ENCODE assay signal across 8 cellular contexts in genomic region chr15:74598126-74598842, GRCh38. TPM values are rescaled to one million over a fixed set of nuclear protein-coding genes. Genes with fewer than 3 reads are reported as not detected.
DNase-seq lines count a peak whose midpoint lies in the region; ATAC-seq and TF ChIP-seq lines count a peak whose summit lies in the region.

No MANE protein-coding gene starts in this region.

- CTCF ChIA-PET in OCI-LY7 (lab: Charles Lee; ENCODE audit: unreplicated experiment): interaction anchor here (0.5 to 1.4 kb wide), 2 partner anchors 16 to 30 kb away, joined by 3 to 4 read pairs; no protein-coding TSS in a partner anchor

- H3K4me1 ChIP-seq in OCI-LY7 (ENCODE audit: insufficient read depth, low read length, poor library complexity, severe bottlenecking) (peaks cover 12% of the 10 kb centered on the region), esophagus (ENCODE audit: control insufficient read depth in 2 of 2, insufficient read depth in 2 of 2, low read length in 1 of 2) (peaks cover 4 to 11% of the 10 kb centered on the region in 2 donors), mucosa of stomach (ENCODE audit: control insufficient read depth, insufficient read depth, low read length) (peaks cover 11% of the 10 kb centered on the region)

- peak; percentile 89 for DNase-seq in OCI-LY7 (ENCODE audit: low spot score)
- DNase-seq in activated T-cell treated with anti-CD3 and anti-CD28 coated beads, Interleukin-2, amount 50 U/mL, for 4 hours: peak; percentile 81
- peak; percentile 71 to 78 for DNase-seq in stimulated activated CD8-positive, alpha-beta memory T cell treated with anti-CD3 and anti-CD28 coated beads, Interleukin-7, amount 100 ng/mL, for 1 hour (ENCODE audit: low read depth in 2 of 2)

- 2% methylated on average over 26 of the region's 26 CpGs for WGBS in esophagus, 2 donors

- POLR2A ChIA-PET in OCI-LY7 (lab: Charles Lee): interaction anchor here (1.3 to 1.5 kb wide), 3 partner anchors 16 to 58 kb away, joined by 3 to 10 read pairs (median 6); no protein-coding TSS in a partner anchor

- H4K20me1 ChIP-seq in OCI-LY7 (ENCODE audit: insufficient read depth, low read length): no peaks in the 10 kb centered on the region

- H3K27me3 ChIP-seq in esophagus (ENCODE audit: control insufficient read depth in 1 of 2, insufficient read depth in 2 of 2, low read length in 2 of 2) (no peaks in the 10 kb centered on the region), mucosa of stomach (ENCODE audit: control insufficient read depth, insufficient read depth, low read length) (no peaks in the 10 kb centered on the region)

- TF ChIP-seq CTCF in C4-2B (conservative IDR thresholded peaks at IDR 0.05) (no peak), OCI-LY7 (conservative IDR thresholded peaks at IDR 0.05; ENCODE audit: low read length) (no peak)

- peak overlapping the region; percentile 80 for H3K4me2 ChIP-seq in OCI-LY7 (ENCODE audit: low read length)

- H3K9ac ChIP-seq in mucosa of stomach (ENCODE audit: low read length): peak overlapping the region; percentile 90

- H2AFZ ChIP-seq in OCI-LY7 (ENCODE audit: low read length): peak overlapping the region; percentile 100

- no peaks in the 10 kb centered on the region for H3K79me2 ChIP-seq in OCI-LY7 (ENCODE audit: insufficient read depth, low read depth, low read length)

- peaks cover 17% of the 10 kb centered on the region for H3K4me1 Mint-ChIP-seq in activated T-cell treated with anti-CD3 and anti-CD28 coated beads, Interleukin-2, amount 50 U/mL, for 4 hours (ENCODE audit: low read depth)

- H3K36me3 ChIP-seq in OCI-LY7 (ENCODE audit: insufficient read depth, low read length) (no peaks in the 10 kb centered on the region), esophagus (ENCODE audit: control insufficient read depth in 2 of 2, insufficient read depth in 2 of 2, low read length in 1 of 2) (peaks cover 0 to 10% of the 10 kb centered on the region in 2 donors), mucosa of stomach (ENCODE audit: control insufficient read depth, insufficient read depth, low read length) (no peaks in the 10 kb centered on the region)

- ATAC-seq in GM19328 (IDR thresholded peaks at IDR 0.05; ENCODE audit: unreplicated experiment): peak; percentile 90
- peak; percentile 67 for ATAC-seq in HG03469 (IDR thresholded peaks at IDR 0.05; ENCODE audit: unreplicated experiment)
- peak; percentile 99 for ATAC-seq in activated T-cell treated with anti-CD3 and anti-CD28 coated beads, Interleukin-2, amount 50 U/mL, for 4 hours

- intact Hi-C loops in OCI-LY7 (cut with micrococcal nuclease; ENCODE audit: unreplicated experiment): no loop called here

- no peaks in the 10 kb centered on the region for H3K9me3 Mint-ChIP-seq in activated T-cell treated with anti-CD3 and anti-CD28 coated beads, Interleukin-2, amount 50 U/mL, for 4 hours

- no peaks in the 10 kb centered on the region for H3K9me2 ChIP-seq in OCI-LY7 (ENCODE audit: insufficient read depth, low read length)

- peaks cover 9% of the 10 kb centered on the region for H3K36me3 Mint-ChIP-seq in activated T-cell treated with anti-CD3 and anti-CD28 coated beads, Interleukin-2, amount 50 U/mL, for 4 hours (ENCODE audit: insufficient read depth)

- no peaks in the 10 kb centered on the region for H3K27me3 Mint-ChIP-seq in activated T-cell treated with anti-CD3 and anti-CD28 coated beads, Interleukin-2, amount 50 U/mL, for 4 hours (ENCODE audit: low read depth)

- H3K4me3 Mint-ChIP-seq in activated T-cell treated with anti-CD3 and anti-CD28 coated beads, Interleukin-2, amount 50 U/mL, for 4 hours: peak overlapping the region; percentile 97

- peak overlapping the region; percentile 66 for H3K4me3 ChIP-seq in OCI-LY7 (ENCODE audit: low read depth, low read length, poor library complexity, severe bottlenecking)
- H3K4me3 ChIP-seq in esophagus (ENCODE audit: low read depth in 1 of 2, low read length in 2 of 2): peak overlapping the region; percentile 58 to 70
- peak overlapping the region; percentile 74 for H3K4me3 ChIP-seq in mucosa of stomach (ENCODE audit: low read length)

- no TSS peak for BruUV-seq in OCI-LY7 (replicated peaks; lab: Mats Ljungman, UMichigan)

- peak overlapping the region; percentile 95 for H3K27ac ChIP-seq in C4-2B
- H3K27ac ChIP-seq in OCI-LY7 (ENCODE audit: low read depth, low read length, poor library complexity, severe bottlenecking): peak overlapping the region; percentile 32
- peak overlapping the region; percentile 55 to 90 for H3K27ac ChIP-seq in esophagus (ENCODE audit: low read depth in 2 of 2, low read length in 1 of 2)

- no peaks in the 10 kb centered on the region for H3K9me3 ChIP-seq in OCI-LY7 (ENCODE audit: low read length)
- H3K9me3 ChIP-seq in esophagus (ENCODE audit: control insufficient read depth in 2 of 2, insufficient read depth in 1 of 2, low read depth in 1 of 2, low read length in 1 of 2): no peaks in the 10 kb centered on the region
- H3K9me3 ChIP-seq in mucosa of stomach (ENCODE audit: control insufficient read depth, low read length): no peaks in the 10 kb centered on the region

RNA-seq across cellular contexts. Expression of gene CLK3, which starts 17.4 kb away (rescaled TPM):
- total RNA-seq in OCI-LY7 (2014; rRNA removed; shearing (Covaris generic)): 85.1 and 86.5 TPM in 2 replicates
- 87.4 and 109 TPM in 2 replicates for total RNA-seq in OCI-LY7 (2022)
- 10 to 100 TPM; 74.0 to 78.2 (median 74.8) TPM for total RNA-seq in activated T-cell treated with anti-CD3 and anti-CD28 coated beads, Interleukin-2, amount 50 U/mL, for 4 hours
- 10 to 100 TPM; 50.7 to 78.7 TPM for polyA plus RNA-seq in esophagus

RNA-seq across cellular contexts. Expression of gene ARID3B, which starts 57.3 kb away (rescaled TPM):
- total RNA-seq in OCI-LY7 (2014; rRNA removed; shearing (Covaris generic)): 0.80 and 7.5 TPM in 2 replicates
- 2.0 and 3.2 TPM in 2 replicates for total RNA-seq in OCI-LY7 (2022)
- total RNA-seq in activated T-cell treated with anti-CD3 and anti-CD28 coated beads, Interleukin-2, amount 50 U/mL, for 4 hours: 10 to 100 TPM; 15.4 to 23.0 (median 21.8) TPM
- polyA plus RNA-seq in esophagus: 1 to 10 TPM; 2.6 to 5.0 TPM

Comparison
In these comparisons a context has a peak if more than half of its experiments do, and no peak if none do; other contexts are left out.
1. Peak in every context shown above with its lines: DNase-seq, ATAC-seq, H3K4me3 ChIP-seq and H3K27ac ChIP-seq.
2. H3K27ac ChIP-seq: peak in every context shown above with its lines; median percentile 95 in C4-2B; 72 in esophagus; 32 in OCI-LY7.